11 cellular contexts compared by ENCODE assay signal in the genomic region with DNA sequence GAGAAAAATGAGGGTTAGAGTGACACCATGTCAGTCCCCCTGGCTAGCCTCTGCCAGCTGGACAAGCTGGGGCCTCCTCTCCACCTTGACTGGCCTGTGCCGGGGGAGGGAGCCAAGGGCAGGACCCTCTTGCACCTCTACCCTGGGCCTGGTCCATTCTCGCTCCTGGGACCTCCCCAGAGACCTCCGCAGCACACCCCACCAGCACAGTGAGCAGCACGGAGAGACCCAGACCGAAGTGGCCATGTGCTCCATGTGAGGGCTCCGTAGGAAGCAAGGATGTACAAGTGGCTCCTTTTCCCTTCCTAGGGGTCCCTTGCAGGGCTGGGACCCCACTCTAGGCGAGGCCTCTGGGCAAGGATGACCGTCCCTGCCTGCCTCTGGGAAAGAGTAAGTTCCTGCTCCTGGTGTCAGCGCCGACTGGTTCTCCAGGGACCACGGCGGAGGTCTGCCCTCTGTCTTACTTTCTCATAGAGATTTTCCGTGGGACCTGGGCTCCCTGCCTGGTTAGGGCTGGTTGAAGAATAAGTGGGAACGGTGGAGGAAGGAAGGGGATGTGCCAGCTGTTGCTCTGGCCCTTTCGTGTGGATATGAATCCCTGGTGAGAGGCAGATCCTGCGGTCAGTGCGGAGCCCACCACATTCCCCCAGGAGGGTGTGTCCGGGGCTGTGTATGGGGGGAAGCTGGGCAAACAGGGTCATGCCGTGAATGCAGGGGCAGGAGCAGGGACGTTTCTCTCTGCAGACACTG.
A peak's percentile ranks its signal among the peaks of the same experiment; 100 is the strongest.
DNase-seq lines count a peak whose midpoint lies in the region; ATAC-seq, FAIRE-seq and TF ChIP-seq lines count a peak whose summit lies in the region.
"Had no signal": no experiment of that assay in that cellular context is flagged by ENCODE, and none has a peak within 500 bp of the region (broad histone marks: within the 10 kb centered on the region; RNA-seq: fewer than 3 reads in every experiment).

No MANE protein-coding gene starts in this region.

- no peaks in the 10 kb centered on the region for H3K27me3 ChIP-seq in GM23248 (replicated peaks; ENCODE audit: insufficient read depth)

- in situ Hi-C loops in GM23248 (cut with MboI) = no loop called here

- no peak for FAIRE-seq in kidney (lab: Jason Lieb, UNC)

- no peak overlapping the region for H3K27ac Mint-ChIP-seq in activated naive CD4-positive, alpha-beta T cell treated with anti-CD3 and anti-CD28 coated beads, Interleukin-2, amount 50 U/mL, for 72 hours

- H3K36me3 Mint-ChIP-seq in activated naive CD4-positive, alpha-beta T cell treated with anti-CD3 and anti-CD28 coated beads, Interleukin-2, amount 50 U/mL, for 72 hours = no peaks in the 10 kb centered on the region

- DNase-seq in GM23248 (peak; percentile 44), kidney (peak; percentile 84), NCI-H187 treated with DMSO at 0.1 percent for 48 hours (lab: John Stamatoyannopoulos, UW) (no peak), DMS79 treated with DMSO at 0.1 percent for 48 hours (lab: John Stamatoyannopoulos, UW) (no peak), NCI-H446 (lab: John Stamatoyannopoulos, UW) (no peak), SIG-M5 treated with dmso at 0.1 percent for 504 hours (lab: John Stamatoyannopoulos, UW; ENCODE audit: unreplicated experiment) (no peak)
- DNase-seq in activated naive CD4-positive, alpha-beta T cell treated with anti-CD3 and anti-CD28 coated beads, Interleukin-2, amount 50 U/mL, for 72 hours (ENCODE audit: low spot score in 2 of 2) = peak; percentile 1 to 44
- DNase-seq: anterior cingulate cortex, NCI-H1417, SW 1271 had no signal

- H3K4me1 ChIP-seq in GM23248 (ENCODE audit: insufficient read depth) (peaks cover 49% of the 10 kb centered on the region), kidney (ENCODE audit: control insufficient read depth in 1 of 2, insufficient read depth in 1 of 2, low read depth in 1 of 2, low read length in 2 of 2) (peaks cover 0 to 23% of the 10 kb centered on the region in 2 donors)

- ATAC-seq in activated naive CD4-positive, alpha-beta T cell treated with anti-CD3 and anti-CD28 coated beads, Interleukin-2, amount 50 U/mL, for 72 hours = no peak

- no peak overlapping the region for H2AFZ ChIP-seq in GM23248

- H3K9me3 ChIP-seq in GM23248 (ENCODE audit: low read depth) (no peaks in the 10 kb centered on the region), kidney (ENCODE audit: control insufficient read depth in 1 of 2, low read length in 2 of 2) (no peaks in the 10 kb centered on the region)

- WGBS in GM23248 (ENCODE audit: low coverage in 1 of 2, low lambda C conversion rate in 2 of 2, missing lambda C conversion rate in 2 of 2), 2 experiments = 49 to 57% methylated on average over 20 of the region's 20 CpGs

- H3K4me2 ChIP-seq in GM23248 (ENCODE audit: unreplicated experiment) = peak overlapping the region; percentile 26

- intact Hi-C loops in kidney (cut with DNase I) = no loop called here

- no peaks in the 10 kb centered on the region for H3K36me3 ChIP-seq in GM23248 (ENCODE audit: low read depth)
- H3K36me3 ChIP-seq in kidney (ENCODE audit: control insufficient read depth in 1 of 2, insufficient read depth in 2 of 2, low read length in 2 of 2) = no peaks in the 10 kb centered on the region

- no peaks in the 10 kb centered on the region for H4K20me1 ChIP-seq in GM23248 (ENCODE audit: insufficient read depth)

- H3K9ac ChIP-seq in GM23248 (peak overlapping the region; percentile 85), kidney (ENCODE audit: low read length in 2 of 2) (no peak overlapping the region)

- H3K4me3 ChIP-seq in GM23248 = no peak overlapping the region
- no peak overlapping the region for H3K4me3 ChIP-seq in kidney (ENCODE audit: low read length in 2 of 2)
- no peak overlapping the region for H3K4me3 ChIP-seq in skin epidermis

- H3F3A ChIP-seq in GM23248 (ENCODE audit: insufficient read depth) = peaks cover 47% of the 10 kb centered on the region

- no peaks in the 10 kb centered on the region; the same call in 1 of the 2 replicates for H3K79me2 ChIP-seq in GM23248 (ENCODE audit: insufficient read depth)

- H3K9me2 ChIP-seq in GM23248 (ENCODE audit: insufficient read depth) = no peaks in the 10 kb centered on the region

- TF ChIP-seq CTCF in kidney (IDR thresholded peaks at IDR 0.05; ENCODE audit: borderline replicate concordance, extremely low read depth, insufficient read depth) = no peak

- H3K27ac ChIP-seq in GM23248 = peak overlapping the region; percentile 100
- no peak overlapping the region for H3K27ac ChIP-seq in kidney (ENCODE audit: low read depth in 2 of 2, low read length in 2 of 2)
- peak overlapping the region; percentile 23 to 97 (median 79) for H3K27ac ChIP-seq in skin epidermis

- H3K9me3 Mint-ChIP-seq in activated naive CD4-positive, alpha-beta T cell treated with anti-CD3 and anti-CD28 coated beads, Interleukin-2, amount 50 U/mL, for 72 hours = no peaks in the 10 kb centered on the region

Comparison
In these comparisons a context has a peak if more than half of its experiments do, and no peak if none do; other contexts are left out.
1. DNase-seq: peak in GM23248 (single experiment), activated naive CD4-positive, alpha-beta T cell treated with anti-CD3 and anti-CD28 coated beads, Interleukin-2, amount 50 U/mL, for 72 hours (2 of 2) and kidney (single experiment); none in NCI-H187 treated with DMSO at 0.1 percent for 48 hours (single experiment), DMS79 treated with DMSO at 0.1 percent for 48 hours (single experiment), NCI-H446 (0 of 2) and SIG-M5 treated with dmso at 0.1 percent for 504 hours (single experiment).
2. H3K27ac ChIP-seq: peak in GM23248 (single experiment) and skin epidermis (21 of 21); none in kidney (0 of 2).